Comparison of ENCODE assay signal across 23 cellular contexts in genomic region chr2:219549619-219550018, GRCh38. TPM values are rescaled to one million over a fixed set of nuclear protein-coding genes. Genes with fewer than 3 reads are reported as not detected.
DNase-seq lines count a peak whose midpoint lies in the region; TF ChIP-seq lines count a peak whose summit lies in the region.
"Had no signal": no experiment of that assay in that cellular context is flagged by ENCODE, and none has a peak within 500 bp of the region (broad histone marks: within the 10 kb centered on the region; RNA-seq: fewer than 3 reads in every experiment).

No MANE protein-coding gene starts in this region.

- H3K27ac ChIP-seq in neuronal stem cell (replicated peaks; ENCODE audit: low read length) (no peak overlapping the region), uterus (no peak overlapping the region)
- H3K27ac ChIP-seq: BLaER1 had no signal

- no peak overlapping the region for H2BK5ac ChIP-seq in neuronal stem cell (ENCODE audit: low read length)

- H3K27me3 Mint-ChIP-seq in nephron (ENCODE audit: low read depth): peaks cover 26% of the 10 kb centered on the region

- H3K4me1 Mint-ChIP-seq in nephron: peaks cover 21% of the 10 kb centered on the region

- H2AK5ac ChIP-seq in neuronal stem cell (ENCODE audit: low read depth, low read length): no peak overlapping the region

- peak overlapping the region in 2 of 3 experiments; percentile 20 to 36 for H3K4me3 Mint-ChIP-seq in nephron
- H3K4me3 Mint-ChIP-seq: CD8-positive, alpha-beta memory T cell had no signal

- H3K79me1 ChIP-seq in neuronal stem cell (ENCODE audit: low read depth, low read length): peaks cover 8% of the 10 kb centered on the region

- WGBS in neuronal stem cell (ENCODE audit: extremely low coverage in 2 of 2, insufficient read length in 2 of 2, insufficient replicate concordance in 1 of 2), 2 donors: no CpG with 5 or more reads among the region's 9 CpGs

- no peaks in the 10 kb centered on the region for H3K9me3 Mint-ChIP-seq in nephron
- H3K9me3 Mint-ChIP-seq: CD8-positive, alpha-beta memory T cell had no signal

- no peak overlapping the region for H3K9ac ChIP-seq in neuronal stem cell (ENCODE audit: low read depth, low read length, poor library complexity)
- H3K9ac ChIP-seq: BLaER1 had no signal

- no peak for TF ChIP-seq CTCF in nephron (IDR thresholded peaks at IDR 0.05; ENCODE audit: unreplicated experiment in 3 of 3)
- TF ChIP-seq CTCF in uterus (IDR thresholded peaks at IDR 0.05): no peak

- no peak overlapping the region for H2BK12ac ChIP-seq in neuronal stem cell (ENCODE audit: low read length)

- no peak overlapping the region for H3K23ac ChIP-seq in neuronal stem cell (ENCODE audit: low read depth, low read length, poor library complexity)

- H4K91ac ChIP-seq in neuronal stem cell (ENCODE audit: low read depth, low read length, poor library complexity): no peak overlapping the region

- H3K4me3 ChIP-seq in neuronal stem cell (ENCODE audit: low read length in 2 of 2) (no peak overlapping the region), uterus (no peak overlapping the region)
- H3K4me3 ChIP-seq: BLaER1, GM12878 had no signal

- H3K4me2 ChIP-seq in neuronal stem cell (ENCODE audit: insufficient read depth, low read length, poor library complexity, severe bottlenecking): no peak overlapping the region
- H3K4me2 ChIP-seq: BLaER1 had no signal

- H3K36me3 Mint-ChIP-seq in nephron (ENCODE audit: low read depth): peaks cover 15% of the 10 kb centered on the region
- H3K36me3 Mint-ChIP-seq: CD4-positive, CD25-positive, alpha-beta regulatory T cell; CD8-positive, alpha-beta memory T cell had no signal

- H3K14ac ChIP-seq in neuronal stem cell (ENCODE audit: low read length): peak overlapping the region; percentile 4

- H3K27me3 ChIP-seq in neuronal stem cell (ENCODE audit: control insufficient read depth in 3 of 3, insufficient read depth in 3 of 3, low read depth in 1 of 3, low read length in 3 of 3): peaks cover 0 to 26% (median 0%) of the 10 kb centered on the region in 3 experiments
- H3K27me3 ChIP-seq in uterus: no peaks in the 10 kb centered on the region
- H3K27me3 ChIP-seq: BE2C had no signal

- H2AFZ ChIP-seq in neuronal stem cell (ENCODE audit: low read length): no peak overlapping the region

- no peak overlapping the region for H4K8ac ChIP-seq in neuronal stem cell (ENCODE audit: low read depth, low read length)

- intact Hi-C loops in uterus (cut with DNase I; ENCODE audit: low total_unique reads): no loop called here

- peaks cover 10 to 12% of the 10 kb centered on the region in 2 donors for H3K4me1 ChIP-seq in neuronal stem cell (ENCODE audit: control insufficient read depth in 2 of 2, insufficient read depth in 1 of 2, low read depth in 1 of 2, low read length in 2 of 2)
- peaks cover 3 to 17% of the 10 kb centered on the region in 2 donors for H3K4me1 ChIP-seq in uterus

- no peak overlapping the region for H3K18ac ChIP-seq in neuronal stem cell (ENCODE audit: low read length)

- H3K27ac Mint-ChIP-seq in nephron: no peak overlapping the region
- H3K27ac Mint-ChIP-seq: CD14-positive monocyte; CD4-positive, CD25-positive, alpha-beta regulatory T cell; CD8-positive, alpha-beta memory T cell had no signal

- no peak overlapping the region for H2BK15ac ChIP-seq in neuronal stem cell (ENCODE audit: low read length)

- DNase-seq in mesenteric fat pad (ENCODE audit: low spot score) (peak; percentile 74), neuronal stem cell (ENCODE audit: low spot score) (no peak), G401 (ENCODE audit: low spot score) (no peak), uterus (no peak)
- DNase-seq: 8988T; ACHN; BE2C; C1 segment of cervical spinal cord; CD4-positive, CD25-positive, alpha-beta regulatory T cell; CD8-positive, alpha-beta memory T cell; COR-L47; DMS 273 treated with DMSO at 0.1 percent for 48 hours; DMS153; DMS53; DMS79; GDM1 had no signal

- H3K4ac ChIP-seq in neuronal stem cell (ENCODE audit: low read length): no peak overlapping the region

- no peak overlapping the region for H2BK120ac ChIP-seq in neuronal stem cell (ENCODE audit: low read depth, low read length)

- no peak for TF ChIP-seq POLR2A in uterus (IDR thresholded peaks at IDR 0.05)

- H3K36me3 ChIP-seq in neuronal stem cell (replicated peaks in 1 of 2; ENCODE audit: control insufficient read depth in 2 of 2, insufficient read depth in 2 of 2, low read length in 2 of 2) (peaks cover 3 to 29% of the 10 kb centered on the region in 2 donors), uterus (no peaks in the 10 kb centered on the region)
- H3K36me3 ChIP-seq: BLaER1 had no signal

- in situ Hi-C loops in G401 (cut with HindIII; ENCODE audit: low sequenced_read_pairs): no loop called here

- peaks cover 0 to 3% of the 10 kb centered on the region in 2 donors for H3K9me3 ChIP-seq in neuronal stem cell (replicated peaks in 1 of 2; ENCODE audit: control insufficient read depth in 2 of 2, insufficient read depth in 1 of 2, low read depth in 1 of 2, low read length in 2 of 2)
- H3K9me3 ChIP-seq in uterus: no peaks in the 10 kb centered on the region
- H3K9me3 ChIP-seq: BE2C, BLaER1 had no signal

RNA-seq across cellular contexts. Expression of gene TMEM198, which starts 5.8 kb away (rescaled TPM):
- total RNA-seq in mesenteric fat pad (2.6 TPM), uterus (1 to 10 TPM in 2 of 4 donors, under 1 TPM in 1, not detected in 1; 0.77 to 5.3 (median 5.1) TPM)
- 2.7 TPM for polyA plus RNA-seq in neuronal stem cell (2013, experiment 1 of 2)
- 1.8 TPM for polyA plus RNA-seq in neuronal stem cell (2013, experiment 2 of 2)
- total RNA-seq in G401 (2014; rRNA removed; shearing (Covaris generic)): 9.0 and 11.1 TPM in 2 replicates
- polyA plus RNA-seq: CD14-positive monocyte; CD4-positive, alpha-beta memory T cell; CD4-positive, CD25-positive, alpha-beta regulatory T cell; CD8-positive, alpha-beta memory T cell had no signal

RNA-seq across cellular contexts. Expression of gene CHPF, which starts 6.0 kb away (rescaled TPM):
- total RNA-seq in mesenteric fat pad (24.1 TPM), uterus (100 to 1,000 TPM in 1 of 4 donors, 10 to 100 TPM in 3; 16.5 to 194 (median 42.5) TPM)
- 12.6 TPM for polyA plus RNA-seq in neuronal stem cell (2013, experiment 1 of 2)
- polyA plus RNA-seq in neuronal stem cell (2013, experiment 2 of 2): 12.8 TPM
- total RNA-seq in G401 (2014; rRNA removed; shearing (Covaris generic)): 87.3 and 89.2 TPM in 2 replicates

RNA-seq across cellular contexts. Expression of gene OBSL1, which starts 21.7 kb away (rescaled TPM):
- total RNA-seq in mesenteric fat pad: 61.5 TPM
- polyA plus RNA-seq in neuronal stem cell (2013, experiment 1 of 2): 40.6 TPM
- 41.4 TPM for polyA plus RNA-seq in neuronal stem cell (2013, experiment 2 of 2)
- 106 and 117 TPM in 2 replicates for total RNA-seq in G401 (2014; rRNA removed; shearing (Covaris generic))
- total RNA-seq in uterus: 100 to 1,000 TPM in 2 of 4 donors, 10 to 100 TPM in 2; 53.2 to 146 (median 113) TPM
- polyA plus RNA-seq: CD14-positive monocyte; CD4-positive, alpha-beta memory T cell; CD4-positive, CD25-positive, alpha-beta regulatory T cell; CD8-positive, alpha-beta memory T cell had no signal

RNA-seq across cellular contexts. Expression of gene INHA, which starts 22.5 kb away (rescaled TPM):
- total RNA-seq in mesenteric fat pad: 0.45 TPM
- polyA plus RNA-seq in neuronal stem cell (2013, experiment 1 of 2): 0.50 TPM
- polyA plus RNA-seq in neuronal stem cell (2013, experiment 2 of 2): 0.35 TPM
- 1.3 TPM in 1 of 2 replicates, not detected in the other for total RNA-seq in G401 (2014; rRNA removed; shearing (Covaris generic))
- total RNA-seq in uterus: 1 to 10 TPM in 1 of 4 donors, not detected in 3; 2.4 TPM
- total RNA-seq: A673; CD4-positive, alpha-beta memory T cell; CD4-positive, CD25-positive, alpha-beta regulatory T cell; CD8-positive, alpha-beta memory T cell; GM12878 had no signal
- polyA plus RNA-seq: CD14-positive monocyte; CD4-positive, alpha-beta memory T cell; CD4-positive, CD25-positive, alpha-beta regulatory T cell; CD8-positive, alpha-beta memory T cell; GM12878 had no signal

RNA-seq across cellular contexts. Expression of gene ASIC4, which starts 35.3 kb away (rescaled TPM):
- not detected for total RNA-seq in mesenteric fat pad
- polyA plus RNA-seq in neuronal stem cell (2013, experiment 1 of 2): 0.14 TPM
- 0.15 TPM for polyA plus RNA-seq in neuronal stem cell (2013, experiment 2 of 2)
- total RNA-seq in G401 (2014; rRNA removed; shearing (Covaris generic)): 0.25 TPM in 1 of 2 replicates, not detected in the other
- total RNA-seq in uterus: under 1 TPM in 2 of 4 donors, not detected in 2; 0.21 to 0.30 TPM
- total RNA-seq: CD8-positive, alpha-beta memory T cell; GM12878 had no signal
- polyA plus RNA-seq: AG04450; CD14-positive monocyte; CD4-positive, alpha-beta memory T cell; CD4-positive, CD25-positive, alpha-beta regulatory T cell; CD8-positive, alpha-beta memory T cell had no signal
